Comparison of ENCODE assay signal across 26 cellular contexts in genomic region chr1:32920833-32921232, GRCh38. TPM values are rescaled to one million over a fixed set of nuclear protein-coding genes. Genes with fewer than 3 reads are reported as not detected.
DNase-seq lines count a peak whose midpoint lies in the region; ATAC-seq, FAIRE-seq and TF ChIP-seq lines count a peak whose summit lies in the region.
"Had no signal": no experiment of that assay in that cellular context is flagged by ENCODE, and none has a peak within 500 bp of the region (broad histone marks: within the 10 kb centered on the region; RNA-seq: fewer than 3 reads in every experiment).

No MANE protein-coding gene starts in this region.

- no peaks in the 10 kb centered on the region for H4K20me1 ChIP-seq in Karpas-422 (ENCODE audit: insufficient read depth, low read depth, low read length)

- H3K9me2 ChIP-seq in Karpas-422 (replicated peaks; ENCODE audit: insufficient read depth, low read length): no peaks in the 10 kb centered on the region

- intact Hi-C loops in adrenal gland (cut with DNase I) (no loop called here), left cardiac atrium (cut with DNase I) (loop anchor here in 1 of 2 donors (10.0 kb wide), 1 partner anchor 134 kb away; no protein-coding TSS in a partner anchor), pancreas (cut with DNase I) (loop anchor here in 1 of 3 donors (10.0 kb wide), 1 partner anchor 134 kb away; no protein-coding TSS in a partner anchor)

- H3K27ac ChIP-seq in adrenal gland: no peak overlapping the region
- no peak overlapping the region for H3K27ac ChIP-seq in pancreas
- H3K27ac ChIP-seq in Karpas-422 (ENCODE audit: low read length): no peak overlapping the region
- H3K27ac ChIP-seq: brain microvascular endothelial cell, parathyroid adenoma had no signal

- H3K4me3 ChIP-seq in adrenal gland (no peak overlapping the region), pancreas (no peak overlapping the region), Karpas-422 (ENCODE audit: low read length) (no peak overlapping the region)

- no peaks in the 10 kb centered on the region for H3K79me2 ChIP-seq in Karpas-422 (ENCODE audit: low read length)
- H3K79me2 ChIP-seq: parathyroid adenoma had no signal

- peak; percentile 55 for DNase-seq in Ammon's horn (ENCODE audit: low spot score)
- peak in 6 of 7 donors; percentile 38 to 84 (median 65) for DNase-seq in adrenal gland
- DNase-seq in left cardiac atrium: peak; percentile 67
- no peak for DNase-seq in pancreas
- DNase-seq in Karpas-422: no peak
- no peak for DNase-seq in stimulated activated CD4-positive, alpha-beta T cell treated with anti-CD3 and anti-CD28 coated beads, Interleukin-12 subunit alpha, Interleukin-12 subunit beta, amount 100 ng/mL, for 4 hours
- DNase-seq: activated CD4-positive, alpha-beta T cell treated with anti-CD3 and anti-CD28 coated beads for 36 hours; activated naive CD8-positive, alpha-beta T cell treated with anti-CD3 and anti-CD28 coated beads, Interleukin-2, amount 50 U/mL, for 24 hours; BE2C; brain microvascular endothelial cell; Caco-2; naive thymus-derived CD4-positive, alpha-beta T cell; NCI-H1436 treated with DMSO at 0.1 percent for 48 hours; NCI-H2171 treated with DMSO at 0.1 percent for 48 hours; NCI-H526 treated with DMSO at 0.1 percent for 48 hours; stimulated activated CD4-positive, alpha-beta T cell treated with anti-CD3 and anti-CD28 coated beads, Interleukin-4, amount 100 ng/mL, for 4 hours; stimulated activated naive CD8-positive, alpha-beta T cell treated with anti-CD3 and anti-CD28 coated beads, Interleukin-15, amount 100 ng/mL, for 72 hours had no signal

- H3K36me3 ChIP-seq in adrenal gland (replicated peaks in 1 of 2) (no peaks in the 10 kb centered on the region), pancreas (no peaks in the 10 kb centered on the region), Karpas-422 (ENCODE audit: insufficient read depth, low read length) (peaks cover 6% of the 10 kb centered on the region; the same call in 1 of the 2 replicates)
- H3K36me3 ChIP-seq: BE2C, brain microvascular endothelial cell had no signal

- H3K9me3 ChIP-seq in adrenal gland (replicated peaks in 1 of 3): no peaks in the 10 kb centered on the region
- no peaks in the 10 kb centered on the region for H3K9me3 ChIP-seq in pancreas
- H3K9me3 ChIP-seq in Karpas-422 (ENCODE audit: low read length): no peaks in the 10 kb centered on the region
- H3K9me3 ChIP-seq: BE2C, Caco-2 had no signal

- no peak for TF ChIP-seq CTCF in adrenal gland (IDR thresholded peaks at IDR 0.05)
- TF ChIP-seq CTCF in pancreas (IDR thresholded peaks at IDR 0.05): no peak

- no peak overlapping the region for H2AFZ ChIP-seq in Karpas-422 (ENCODE audit: low read length)
- H2AFZ ChIP-seq: parathyroid adenoma had no signal

- ATAC-seq in left cardiac atrium: peak; percentile 87 to 92
- peak in 3 of 4 donors; percentile 25 to 59 (median 42) for ATAC-seq in pancreas
- no peak for ATAC-seq in HG03135 (IDR thresholded peaks at IDR 0.05; ENCODE audit: unreplicated experiment)
- ATAC-seq in GM18519 (IDR thresholded peaks at IDR 0.05; ENCODE audit: low FRiP score, unreplicated experiment): no peak
- ATAC-seq: activated naive CD8-positive, alpha-beta T cell treated with anti-CD3 and anti-CD28 coated beads, Interleukin-2, amount 50 U/mL, for 24 hours; naive thymus-derived CD4-positive, alpha-beta T cell had no signal

- WGBS in adrenal gland, 4 donors: 64 to 71% (median 68%) methylated on average over 5 to 7 of the region's 7 CpGs
- 71 to 85% methylated on average over 7 of the region's 7 CpGs for WGBS in pancreas, 2 donors

- H3K27me3 ChIP-seq in adrenal gland (peaks cover 7% of the 10 kb centered on the region), pancreas (no peaks in the 10 kb centered on the region), Karpas-422 (ENCODE audit: low read length) (no peaks in the 10 kb centered on the region)
- H3K27me3 ChIP-seq: brain microvascular endothelial cell had no signal

- TF ChIP-seq POLR2A in adrenal gland (IDR thresholded peaks at IDR 0.05): no peak

- H3K4me2 ChIP-seq in Karpas-422 (ENCODE audit: low read depth, low read length, poor library complexity, severe bottlenecking): no peak overlapping the region

- no peak overlapping the region for H3K9ac ChIP-seq in Karpas-422 (ENCODE audit: low read length)
- H3K9ac ChIP-seq: parathyroid adenoma had no signal

- peaks cover 0 to 12% of the 10 kb centered on the region in 2 donors for H3K4me1 ChIP-seq in adrenal gland (replicated peaks in 1 of 2)
- no peaks in the 10 kb centered on the region for H3K4me1 ChIP-seq in pancreas
- H3K4me1 ChIP-seq in Karpas-422 (ENCODE audit: low read length): no peaks in the 10 kb centered on the region
- H3K4me1 ChIP-seq: BE2C, parathyroid adenoma had no signal

- FAIRE-seq in pancreas (lab: Jason Lieb, UNC): no peak
- FAIRE-seq: A204.1 had no signal

RNA-seq across cellular contexts. Expression of gene TMEM54, which starts 19.6 kb away (rescaled TPM):
- total RNA-seq in adrenal gland (100 to 1,000 TPM in 1 of 8 donors, 10 to 100 TPM in 7; 16.3 to 123 (median 22.7) TPM), left cardiac atrium (10 to 100 TPM; 11.4 to 11.5 TPM), pancreas (10 to 100 TPM; 11.9 to 37.0 (median 16.4) TPM)
- polyA plus RNA-seq in adrenal gland (10 to 100 TPM in 2 of 3 donors, 1 to 10 TPM in 1; 4.1 to 23.2 (median 19.2) TPM), pancreas (10 to 100 TPM; 31.6 to 39.5 TPM)
- total RNA-seq in Karpas-422 (2014; rRNA removed; shearing (Covaris generic); ENCODE audit: low replicate concordance): 1.1 and 4.9 TPM in 2 replicates
- total RNA-seq: naive thymus-derived CD4-positive, alpha-beta T cell had no signal
- polyA plus RNA-seq: naive thymus-derived CD4-positive, alpha-beta T cell had no signal

RNA-seq across cellular contexts. Expression of gene HPCA, which starts 34.5 kb away (rescaled TPM):
- under 1 TPM in 2 of 8 donors, not detected in 6; 0.28 to 0.70 TPM for total RNA-seq in adrenal gland
- 1 to 10 TPM in 1 of 3 donors, under 1 TPM in 2; 0.54 to 3.1 (median 0.70) TPM for polyA plus RNA-seq in adrenal gland
- total RNA-seq in left cardiac atrium: not detected
- total RNA-seq in pancreas: under 1 TPM in 5 of 6 donors, not detected in 1; 0.16 to 0.49 (median 0.47) TPM
- polyA plus RNA-seq in pancreas: 1 to 10 TPM; 1.1 to 5.2 TPM
- total RNA-seq in Karpas-422 (2014; rRNA removed; shearing (Covaris generic); ENCODE audit: low replicate concordance): not detected in 2 replicates
- total RNA-seq: Caco-2, Daoy, fibroblast of villous mesenchyme, MCF 10A, mesenteric fat pad had no signal
- polyA plus RNA-seq: keratinocyte; naive thymus-derived CD4-positive, alpha-beta T cell had no signal

RNA-seq across cellular contexts. Expression of gene RNF19B, which starts 43.8 kb away (rescaled TPM):
- 10 to 100 TPM; 16.9 to 36.5 (median 26.0) TPM for total RNA-seq in adrenal gland
- polyA plus RNA-seq in adrenal gland: 10 to 100 TPM in 1 of 3 donors, 1 to 10 TPM in 2; 4.7 to 10.5 (median 6.7) TPM
- total RNA-seq in left cardiac atrium: 10 to 100 TPM; 10.7 to 12.8 TPM
- 10 to 100 TPM in 2 of 6 donors, 1 to 10 TPM in 4; 5.4 to 16.3 (median 8.0) TPM for total RNA-seq in pancreas
- 1 to 10 TPM; 2.3 to 8.1 TPM for polyA plus RNA-seq in pancreas
- 86.1 and 160 TPM in 2 replicates for total RNA-seq in Karpas-422 (2014; rRNA removed; shearing (Covaris generic); ENCODE audit: low replicate concordance)

RNA-seq across cellular contexts. Expression of gene FNDC5, which starts 50.1 kb away (rescaled TPM):
- total RNA-seq in adrenal gland: 10 to 100 TPM; 12.6 to 72.0 (median 45.6) TPM
- 10 to 100 TPM; 15.8 to 67.3 (median 34.8) TPM for polyA plus RNA-seq in adrenal gland
- total RNA-seq in left cardiac atrium: 10 to 100 TPM; 74.3 to 92.5 TPM
- under 1 TPM; 0.28 to 0.89 (median 0.59) TPM for total RNA-seq in pancreas
- 1 to 10 TPM; 1.8 to 3.1 TPM for polyA plus RNA-seq in pancreas
- not detected in 2 replicates for total RNA-seq in Karpas-422 (2014; rRNA removed; shearing (Covaris generic); ENCODE audit: low replicate concordance)
- total RNA-seq: activated CD4-positive, alpha-beta T cell treated with anti-CD3 and anti-CD28 coated beads for 36 hours; MCF 10A; naive thymus-derived CD4-positive, alpha-beta T cell had no signal
- polyA plus RNA-seq: keratinocyte had no signal

Comparison
In these comparisons a context has a peak if more than half of its experiments do, and no peak if none do; other contexts are left out.
1. DNase-seq: peak in Ammon's horn (single experiment), adrenal gland (6 of 7) and left cardiac atrium (single experiment); none in pancreas (0 of 6), Karpas-422 (single experiment) and stimulated activated CD4-positive, alpha-beta T cell treated with anti-CD3 and anti-CD28 coated beads, Interleukin-12 subunit alpha, Interleukin-12 subunit beta, amount 100 ng/mL, for 4 hours (single experiment).
2. ATAC-seq: peak in left cardiac atrium (2 of 2) and pancreas (3 of 4); none in HG03135 (single experiment) and GM18519 (single experiment).